7 cellular contexts compared by ENCODE assay signal in the genomic region with DNA sequence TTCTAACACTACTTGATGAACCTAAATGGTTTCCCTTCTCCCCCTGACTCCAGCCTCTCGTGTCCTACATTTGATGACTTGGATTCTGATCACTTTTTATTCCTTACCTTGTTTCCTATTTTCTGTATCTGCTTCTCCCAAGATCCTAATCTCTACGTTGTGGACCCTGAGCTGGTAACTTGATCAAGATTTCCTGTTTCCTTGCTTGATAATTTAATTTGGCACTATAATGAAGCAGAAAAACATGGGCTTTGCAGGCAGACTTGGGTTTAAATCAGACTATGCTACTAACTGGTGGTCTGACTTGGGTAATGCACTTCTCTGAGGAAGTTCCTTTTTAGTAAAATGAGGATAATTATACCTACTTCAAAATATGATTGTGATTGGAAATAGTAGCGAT.
"Had no signal": no experiment of that assay in that cellular context is flagged by ENCODE, and none has a peak within 500 bp of the region (broad histone marks: within the 10 kb centered on the region; RNA-seq: fewer than 3 reads in every experiment).

No MANE protein-coding gene starts in this region.

- H3K27ac ChIP-seq: HL-60 had no signal

- H3K9me3 Mint-ChIP-seq: GM23338, H9, IgD-negative memory B cell had no signal

- DNase-seq: H9, HCEC 1CT, KBM-7 had no signal

- H3K4me2 ChIP-seq: GM23338 had no signal

- H3K4me1 Mint-ChIP-seq: IgD-negative memory B cell had no signal

- H3K27ac Mint-ChIP-seq: GM23338, H9, IgD-negative memory B cell had no signal

- H3K4me3 Mint-ChIP-seq: GM23338, H9, IgD-negative memory B cell had no signal

- H3K4me3 ChIP-seq: GM23338 had no signal

- ATAC-seq: GM23338, HepG2 had no signal

- H2AFZ ChIP-seq: GM23338 had no signal

- H3K27me3 Mint-ChIP-seq: IgD-negative memory B cell had no signal

- H3K36me3 Mint-ChIP-seq: IgD-negative memory B cell had no signal
